Comparison of ENCODE assay signal across 14 cellular contexts in genomic region chr13:97384366-97384765, GRCh38.
"Had no signal": no experiment of that assay in that cellular context is flagged by ENCODE, and none has a peak within 500 bp of the region (broad histone marks: within the 10 kb centered on the region; RNA-seq: fewer than 3 reads in every experiment).

No MANE protein-coding gene starts in this region.

- H3K9me3 Mint-ChIP-seq: activated naive CD4-positive, alpha-beta T cell treated with anti-CD3 and anti-CD28 coated beads, Interleukin-2, amount 10 ng/mL, durations not matched to agents 7 days and 5 days; neural progenitor cell had no signal

- H3K4me1 Mint-ChIP-seq: neural progenitor cell, WTC11 had no signal

- H3K4me3 Mint-ChIP-seq: activated naive CD4-positive, alpha-beta T cell treated with anti-CD3 and anti-CD28 coated beads, Interleukin-2, amount 10 ng/mL, durations not matched to agents 7 days and 5 days; activated T-helper 17 cell treated with anti-CD3 and anti-CD28 coated beads, Interleukin-2, amount 50 U/mL, for 72 hours; neural progenitor cell; stimulated activated naive CD8-positive, alpha-beta T cell treated with anti-CD3 and anti-CD28 coated beads, Interleukin-15, amount 100 ng/mL, for 72 hours; WTC11 had no signal

- DNase-seq: activated CD4-positive, alpha-beta T cell treated with anti-CD3 and anti-CD28 coated beads for 48 hours; activated CD8-positive, alpha-beta memory T cell treated with anti-CD3 and anti-CD28 coated beads for 24 hours; activated naive CD4-positive, alpha-beta T cell treated with anti-CD3 and anti-CD28 coated beads, Interleukin-2, amount 10 ng/mL, durations not matched to agents 7 days and 5 days; activated T-cell treated with anti-CD3 and anti-CD28 coated beads for 4 hours; colonic mucosa; effector CD8-positive, alpha-beta T cell; foreskin melanocyte; head of caudate nucleus; ovary; stimulated activated CD4-positive, alpha-beta T cell treated with anti-CD3 and anti-CD28 coated beads, Interleukin-4, amount 100 ng/mL, for 4 hours; stimulated activated naive CD8-positive, alpha-beta T cell treated with anti-CD3 and anti-CD28 coated beads, Interleukin-15, amount 100 ng/mL, for 72 hours had no signal

- H3K27me3 Mint-ChIP-seq: activated naive CD4-positive, alpha-beta T cell treated with anti-CD3 and anti-CD28 coated beads, Interleukin-2, amount 10 ng/mL, durations not matched to agents 7 days and 5 days; activated T-helper 17 cell treated with anti-CD3 and anti-CD28 coated beads, Interleukin-2, amount 50 U/mL, for 72 hours; stimulated activated naive CD8-positive, alpha-beta T cell treated with anti-CD3 and anti-CD28 coated beads, Interleukin-15, amount 100 ng/mL, for 72 hours had no signal

- ATAC-seq: activated T-helper 17 cell treated with anti-CD3 and anti-CD28 coated beads, Interleukin-2, amount 50 U/mL, for 72 hours; stimulated activated naive CD8-positive, alpha-beta T cell treated with anti-CD3 and anti-CD28 coated beads, Interleukin-15, amount 100 ng/mL, for 72 hours; WTC11 had no signal

- H3K27ac Mint-ChIP-seq: activated naive CD4-positive, alpha-beta T cell treated with anti-CD3 and anti-CD28 coated beads, Interleukin-2, amount 10 ng/mL, durations not matched to agents 7 days and 5 days; activated T-helper 17 cell treated with anti-CD3 and anti-CD28 coated beads, Interleukin-2, amount 50 U/mL, for 72 hours; neural progenitor cell; stimulated activated naive CD8-positive, alpha-beta T cell treated with anti-CD3 and anti-CD28 coated beads, Interleukin-15, amount 100 ng/mL, for 72 hours; WTC11 had no signal

- H3K36me3 Mint-ChIP-seq: WTC11 had no signal
